ENCODE assay signal across 14 cellular contexts in the genomic region with DNA sequence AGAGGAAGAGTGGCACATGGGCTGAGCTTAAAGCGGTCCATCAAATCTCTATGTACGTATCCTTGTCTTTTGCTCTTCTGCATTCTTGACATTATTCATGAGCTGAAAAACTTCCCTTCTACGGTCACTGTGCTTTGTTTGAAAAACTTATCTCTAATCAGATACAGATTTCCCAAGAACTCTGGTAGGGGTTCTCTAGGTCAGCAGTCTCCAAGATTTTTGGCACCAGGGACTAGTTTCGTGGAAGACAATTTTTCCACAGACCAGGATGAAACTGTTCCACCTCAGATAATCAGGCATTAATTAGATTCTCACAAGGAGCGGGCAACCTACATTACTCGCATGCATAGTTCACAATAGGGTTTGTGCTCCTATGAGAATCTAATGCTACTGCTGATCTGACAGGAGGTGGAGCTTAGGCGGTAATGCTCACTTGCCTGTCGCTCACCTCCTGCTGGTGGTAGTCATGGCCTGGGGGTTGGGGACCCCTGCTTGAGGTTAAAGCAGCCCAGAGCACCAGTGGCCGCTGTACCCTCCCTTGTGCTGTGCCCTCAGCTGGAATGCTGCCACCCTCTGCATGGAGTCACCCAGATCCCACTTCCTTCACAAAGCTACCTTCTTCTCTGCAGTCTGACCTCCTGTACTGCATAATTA. TPM values are rescaled to one million over a fixed set of nuclear protein-coding genes. Genes with fewer than 3 reads are reported as not detected.
DNase-seq lines count a peak whose midpoint lies in the region; ATAC-seq and TF ChIP-seq lines count a peak whose summit lies in the region.
"Had no signal": no experiment of that assay in that cellular context is flagged by ENCODE, and none has a peak within 500 bp of the region (broad histone marks: within the 10 kb centered on the region; RNA-seq: fewer than 3 reads in every experiment).

No MANE protein-coding gene starts in this region.

- H3K27me3 Mint-ChIP-seq in natural killer cell treated with Interleukin-12 subunit alpha and Interleukin-12 subunit beta and Interleukin-15 and Interleukin-18, amount 100 ng/mL, for 72 hours = no peaks in the 10 kb centered on the region
- no peaks in the 10 kb centered on the region for H3K27me3 Mint-ChIP-seq in natural killer cell (ENCODE audit: low read depth in 2 of 2)
- H3K27me3 Mint-ChIP-seq in memory B cell = no peaks in the 10 kb centered on the region
- no peaks in the 10 kb centered on the region for H3K27me3 Mint-ChIP-seq in CD4-positive, alpha-beta T cell

- CTCF ChIA-PET in CD4-positive, alpha-beta T cell (lab: Charles Lee) = interaction anchor here (1.2 to 1.3 kb wide), 2 partner anchors 74 to 294 kb away, joined by 3 read pairs; no protein-coding TSS in a partner anchor

- intact Hi-C loops in natural killer cell (cut with micrococcal nuclease) = no loop called here
- intact Hi-C loops in CD4-positive, alpha-beta T cell (cut with DNase I, micrococcal nuclease) = no loop called here

- in situ Hi-C loops in brain microvascular endothelial cell (cut with HindIII; ENCODE audit: low pct_ligation_motif_present, low sequenced_read_pairs) = no loop called here

- TF ChIP-seq CTCF in natural killer cell (IDR thresholded peaks at IDR 0.05) (no peak), brain microvascular endothelial cell (IDR thresholded peaks at IDR 0.05; ENCODE audit: low read depth, low read length, missing control alignments) (no peak)
- no peak for TF ChIP-seq CTCF in CD4-positive, alpha-beta T cell (IDR thresholded peaks at IDR 0.05)

- no peaks in the 10 kb centered on the region for H3K9me3 ChIP-seq in CD4-positive, alpha-beta T cell (ENCODE audit: control insufficient read depth, low read length)
- H3K9me3 ChIP-seq: SJSA1 had no signal

- peak overlapping the region; percentile 28 for H3K4me3 Mint-ChIP-seq in natural killer cell treated with Interleukin-12 subunit alpha and Interleukin-12 subunit beta and Interleukin-15 and Interleukin-18, amount 100 ng/mL, for 72 hours
- H3K4me3 Mint-ChIP-seq in natural killer cell (no peak overlapping the region), memory B cell (no peak overlapping the region)
- no peak overlapping the region for H3K4me3 Mint-ChIP-seq in CD4-positive, alpha-beta T cell
- H3K4me3 Mint-ChIP-seq: neural crest cell had no signal

- H3K4me1 Mint-ChIP-seq in natural killer cell treated with Interleukin-12 subunit alpha and Interleukin-12 subunit beta and Interleukin-15 and Interleukin-18, amount 100 ng/mL, for 72 hours (ENCODE audit: low read depth in 2 of 2) = peaks cover 41 to 50% of the 10 kb centered on the region in 2 donors
- H3K4me1 Mint-ChIP-seq in natural killer cell (peaks cover 0 to 11% of the 10 kb centered on the region in 2 donors), memory B cell (peaks cover 4% of the 10 kb centered on the region)
- H3K4me1 Mint-ChIP-seq in CD4-positive, alpha-beta T cell (ENCODE audit: low read depth) = no peaks in the 10 kb centered on the region

- H3K4me3 ChIP-seq in brain microvascular endothelial cell (ENCODE audit: low read depth, low read length) = no peak overlapping the region
- H3K4me3 ChIP-seq: GM23248, SJSA1 had no signal

- DNase-seq in natural killer cell treated with Interleukin-12 subunit alpha and Interleukin-12 subunit beta and Interleukin-15 and Interleukin-18, amount 100 ng/mL, for 72 hours (ENCODE audit: low spot score) = no peak
- DNase-seq in natural killer cell (no peak), brain microvascular endothelial cell (peak; percentile 55), memory B cell (ENCODE audit: low spot score in 2 of 2) (no peak), NCI-H345 (lab: John Stamatoyannopoulos, UW) (no peak)
- no peak for DNase-seq in CD4-positive, alpha-beta T cell
- DNase-seq: cortex of kidney; GM23248; NCI-H1417; stimulated activated naive CD8-positive, alpha-beta T cell treated with anti-CD3 and anti-CD28 coated beads, Interleukin-15, Interleukin-2, amounts not matched to agents 100 U/mL and 50 U/mL, for 24 hours had no signal

- no peaks in the 10 kb centered on the region for H3K27me3 ChIP-seq in brain microvascular endothelial cell (replicated peaks)
- no peaks in the 10 kb centered on the region for H3K27me3 ChIP-seq in CD4-positive, alpha-beta T cell (ENCODE audit: control insufficient read depth, insufficient read depth, low read length)
- H3K27me3 ChIP-seq: SJSA1 had no signal

- no peaks in the 10 kb centered on the region for H3K9me3 Mint-ChIP-seq in natural killer cell treated with Interleukin-12 subunit alpha and Interleukin-12 subunit beta and Interleukin-15 and Interleukin-18, amount 100 ng/mL, for 72 hours
- no peaks in the 10 kb centered on the region for H3K9me3 Mint-ChIP-seq in natural killer cell
- no peaks in the 10 kb centered on the region for H3K9me3 Mint-ChIP-seq in memory B cell
- H3K9me3 Mint-ChIP-seq in CD4-positive, alpha-beta T cell = no peaks in the 10 kb centered on the region
- H3K9me3 Mint-ChIP-seq: neural crest cell had no signal

- H3K36me3 ChIP-seq in brain microvascular endothelial cell (replicated peaks) = peaks cover 13% of the 10 kb centered on the region

- no peak for ATAC-seq in natural killer cell treated with Interleukin-12 subunit alpha and Interleukin-12 subunit beta and Interleukin-15 and Interleukin-18, amount 100 ng/mL, for 72 hours
- ATAC-seq in natural killer cell = no peak
- no peak for ATAC-seq in memory B cell (ENCODE audit: low read depth)
- no peak for ATAC-seq in GM21717 (IDR thresholded peaks at IDR 0.05; ENCODE audit: unreplicated experiment)
- no peak for ATAC-seq in HG03432 (IDR thresholded peaks at IDR 0.05; ENCODE audit: unreplicated experiment)
- ATAC-seq in CD4-positive, alpha-beta T cell (ENCODE audit: poor library complexity) = no peak

- H3K27ac ChIP-seq in brain microvascular endothelial cell = peak overlapping the region; percentile 74
- no peak overlapping the region for H3K27ac ChIP-seq in CD4-positive, alpha-beta T cell (ENCODE audit: low read depth, low read length)
- H3K27ac ChIP-seq: GM23248, SJSA1 had no signal

- peaks cover 34% of the 10 kb centered on the region for H3K36me3 Mint-ChIP-seq in natural killer cell treated with Interleukin-12 subunit alpha and Interleukin-12 subunit beta and Interleukin-15 and Interleukin-18, amount 100 ng/mL, for 72 hours
- H3K36me3 Mint-ChIP-seq in natural killer cell (peaks cover 8% of the 10 kb centered on the region), memory B cell (peaks cover 13% of the 10 kb centered on the region)
- peaks cover 40% of the 10 kb centered on the region for H3K36me3 Mint-ChIP-seq in CD4-positive, alpha-beta T cell (ENCODE audit: low read depth)

- POLR2A ChIA-PET in CD4-positive, alpha-beta T cell (lab: Charles Lee) = no interaction called here

- H3K27ac Mint-ChIP-seq in natural killer cell treated with Interleukin-12 subunit alpha and Interleukin-12 subunit beta and Interleukin-15 and Interleukin-18, amount 100 ng/mL, for 72 hours = peak overlapping the region; percentile 68 to 73
- H3K27ac Mint-ChIP-seq in natural killer cell (no peak overlapping the region), memory B cell (peak overlapping the region; percentile 35)
- no peak overlapping the region for H3K27ac Mint-ChIP-seq in CD4-positive, alpha-beta T cell

RNA-seq across cellular contexts. Expression of a gene that starts 30.7 kb away (rescaled TPM):
- 100 to 1,000 TPM; 379 to 475 TPM for total RNA-seq in natural killer cell treated with Interleukin-12 subunit alpha and Interleukin-12 subunit beta and Interleukin-15 and Interleukin-18, amount 100 ng/mL, for 72 hours
- total RNA-seq in natural killer cell = 10 to 100 TPM; 64.8 to 94.0 (median 67.1) TPM
- total RNA-seq in CD4-positive, alpha-beta T cell = 10 to 100 TPM; 25.6 to 30.4 TPM

RNA-seq across cellular contexts. Expression of a gene that starts 41.3 kb away (rescaled TPM):
- 100 to 1,000 TPM in 1 of 2 donors, 10 to 100 TPM in 1; 92.0 to 246 TPM for total RNA-seq in natural killer cell treated with Interleukin-12 subunit alpha and Interleukin-12 subunit beta and Interleukin-15 and Interleukin-18, amount 100 ng/mL, for 72 hours
- total RNA-seq in natural killer cell = 100 to 1,000 TPM in 1 of 3 donors, 10 to 100 TPM in 2; 44.2 to 110 (median 54.3) TPM
- total RNA-seq in CD4-positive, alpha-beta T cell = 10 to 100 TPM; 33.4 to 37.4 TPM

Comparison
In these comparisons a context has a peak if more than half of its experiments do, and no peak if none do; other contexts are left out.
1. H3K27ac Mint-ChIP-seq: peak in natural killer cell treated with Interleukin-12 subunit alpha and Interleukin-12 subunit beta and Interleukin-15 and Interleukin-18, amount 100 ng/mL, for 72 hours (2 of 2) and memory B cell (single experiment); none in natural killer cell (0 of 2) and CD4-positive, alpha-beta T cell (single experiment).